In genomic region chr11:33376331-33377099, GRCh38 we compare ENCODE assay signal across 8 cellular contexts. TPM values are rescaled to one million over a fixed set of nuclear protein-coding genes. Genes with fewer than 3 reads are reported as not detected.
DNase-seq lines count a peak whose midpoint lies in the region; ATAC-seq and TF ChIP-seq lines count a peak whose summit lies in the region.

No MANE protein-coding gene starts in this region.

- H3K36me3 Mint-ChIP-seq in neural crest cell (ENCODE audit: low read depth), result no peaks in the 10 kb centered on the region

- peaks cover 23% of the 10 kb centered on the region for H3K4me1 Mint-ChIP-seq in neural crest cell

- H3K27ac Mint-ChIP-seq in neural crest cell (ENCODE audit: unreplicated experiment), result no peak overlapping the region

- H3K27ac ChIP-seq in ectodermal cell (ENCODE audit: insufficient read depth, low read depth, low read length, poor library complexity, severe bottlenecking), result no peak overlapping the region

- H3K27me3 Mint-ChIP-seq in neural crest cell (ENCODE audit: low read depth), result peaks cover 55% of the 10 kb centered on the region

- H3K9me3 ChIP-seq in ectodermal cell (ENCODE audit: control insufficient read depth, low read length), result no peaks in the 10 kb centered on the region

- no peak for TF ChIP-seq CTCF in neural crest cell (conservative IDR thresholded peaks at IDR 0.05)

- 1% methylated on average over 99 of the region's 99 CpGs for WGBS in ectodermal cell, 2 experiments

- peaks cover 8% of the 10 kb centered on the region for H3K4me1 ChIP-seq in ectodermal cell (ENCODE audit: control insufficient read depth, insufficient read depth, low read length)

- DNase-seq in GM03348 (ENCODE audit: low spot score) (peak; percentile 71), M059J (ENCODE audit: low read depth) (peak; percentile 48), neural crest cell (ENCODE audit: low read depth, low spot score) (peak; percentile 25)
- no peak for DNase-seq in activated CD4-positive, alpha-beta T cell treated with anti-CD3 and anti-CD28 coated beads for 48 hours
- DNase-seq in activated CD4-positive, alpha-beta T cell treated with anti-CD3 and anti-CD28 coated beads for 1 hour, result no peak

- no peaks in the 10 kb centered on the region for H3K9me3 Mint-ChIP-seq in neural crest cell

- H3K36me3 ChIP-seq in ectodermal cell (ENCODE audit: control insufficient read depth, insufficient read depth, low read length), result no peaks in the 10 kb centered on the region

- peak overlapping the region; percentile 54 for H3K4me3 ChIP-seq in ectodermal cell (ENCODE audit: insufficient read depth, low read depth, low read length)

- no peak for ATAC-seq in GM21515 (IDR thresholded peaks at IDR 0.05; ENCODE audit: unreplicated experiment)
- ATAC-seq in HG02973 (IDR thresholded peaks at IDR 0.05; ENCODE audit: unreplicated experiment), result no peak

- H3K4me3 Mint-ChIP-seq in neural crest cell, result peak overlapping the region; percentile 84

- peaks cover 56% of the 10 kb centered on the region for H3K27me3 ChIP-seq in ectodermal cell (ENCODE audit: control insufficient read depth, insufficient read depth, low read length, poor library complexity, severe bottlenecking)

RNA-seq across cellular contexts. Expression of gene KIAA1549L, which starts 0.6 kb away (rescaled TPM):
- total RNA-seq in M059J (2014; rRNA removed; shearing (Covaris generic)), result 8.3 and 11.6 TPM in 2 replicates
- 2.0 TPM for polyA plus RNA-seq in ectodermal cell (2013, experiment 1 of 4)
- 1.6 TPM for polyA plus RNA-seq in ectodermal cell (2013, experiment 2 of 4)
- 2.1 TPM for polyA plus RNA-seq in ectodermal cell (2013, experiment 3 of 4)
- polyA plus RNA-seq in ectodermal cell (2013, experiment 4 of 4), result 2.0 TPM
- 17.4 and 18.0 TPM in 2 replicates for total RNA-seq in neural crest cell

Comparison
In these comparisons a context has a peak if more than half of its experiments do, and no peak if none do; other contexts are left out.
1. DNase-seq: peak in GM03348 (single experiment), M059J (single experiment) and neural crest cell (single experiment); none in activated CD4-positive, alpha-beta T cell treated with anti-CD3 and anti-CD28 coated beads for 48 hours (single experiment) and activated CD4-positive, alpha-beta T cell treated with anti-CD3 and anti-CD28 coated beads for 1 hour (single experiment).